ENCODE assay signal across 1 cellular context in genomic region chr17:58083491-58084316, GRCh38.
A peak's percentile ranks its signal among the peaks of the same experiment; 100 is the strongest.
TF ChIP-seq lines count a peak whose summit lies in the region.

No MANE protein-coding gene starts in this region.

TF ChIP-seq in K562, 482 proteins besides CTCF, POLR2A, EP300 and RAD21 (continued from another document and continues in another):
- TF ChIP-seq, protein P1, sequence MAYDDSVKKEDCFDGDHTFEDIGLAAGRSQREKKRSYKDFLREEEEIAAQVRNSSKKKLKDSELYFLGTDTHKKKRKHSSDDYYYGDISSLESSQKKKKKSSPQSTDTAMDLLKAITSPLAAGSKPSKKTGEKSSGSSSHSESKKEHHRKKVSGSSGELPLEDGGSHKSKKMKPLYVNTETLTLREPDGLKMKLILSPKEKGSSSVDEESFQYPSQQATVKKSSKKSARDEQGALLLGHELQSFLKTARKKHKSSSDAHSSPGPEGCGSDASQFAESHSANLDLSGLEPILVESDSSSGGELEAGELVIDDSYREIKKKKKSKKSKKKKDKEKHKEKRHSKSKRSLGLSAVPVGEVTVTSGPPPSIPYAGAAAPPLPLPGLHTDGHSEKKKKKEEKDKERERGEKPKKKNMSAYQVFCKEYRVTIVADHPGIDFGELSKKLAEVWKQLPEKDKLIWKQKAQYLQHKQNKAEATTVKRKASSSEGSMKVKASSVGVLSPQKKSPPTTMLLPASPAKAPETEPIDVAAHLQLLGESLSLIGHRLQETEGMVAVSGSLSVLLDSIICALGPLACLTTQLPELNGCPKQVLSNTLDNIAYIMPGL (CRISPR knock-in tag; IDR thresholded peaks at IDR 0.05) = peak; percentile 75; the same call in 1 of the 2 replicates
- TF ChIP-seq, protein P2, sequence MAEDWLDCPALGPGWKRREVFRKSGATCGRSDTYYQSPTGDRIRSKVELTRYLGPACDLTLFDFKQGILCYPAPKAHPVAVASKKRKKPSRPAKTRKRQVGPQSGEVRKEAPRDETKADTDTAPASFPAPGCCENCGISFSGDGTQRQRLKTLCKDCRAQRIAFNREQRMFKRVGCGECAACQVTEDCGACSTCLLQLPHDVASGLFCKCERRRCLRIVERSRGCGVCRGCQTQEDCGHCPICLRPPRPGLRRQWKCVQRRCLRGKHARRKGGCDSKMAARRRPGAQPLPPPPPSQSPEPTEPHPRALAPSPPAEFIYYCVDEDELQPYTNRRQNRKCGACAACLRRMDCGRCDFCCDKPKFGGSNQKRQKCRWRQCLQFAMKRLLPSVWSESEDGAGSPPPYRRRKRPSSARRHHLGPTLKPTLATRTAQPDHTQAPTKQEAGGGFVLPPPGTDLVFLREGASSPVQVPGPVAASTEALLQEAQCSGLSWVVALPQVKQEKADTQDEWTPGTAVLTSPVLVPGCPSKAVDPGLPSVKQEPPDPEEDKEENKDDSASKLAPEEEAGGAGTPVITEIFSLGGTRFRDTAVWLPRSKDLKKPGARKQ (CRISPR knock-in tag; IDR thresholded peaks at IDR 0.05) = no peak
- TF ChIP-seq ZNF347 (CRISPR knock-in tag; IDR thresholded peaks at IDR 0.05; ENCODE audit: low read depth) = no peak
- no peak for TF ChIP-seq YBX1 (IDR thresholded peaks at IDR 0.05)
- 0 out of 4 replicates have a peak, but pooled peaks of 1 of the 2 experiments have one; percentile 19 for TF ChIP-seq TEAD1 (CRISPR knock-in tag; IDR thresholded peaks at IDR 0.05)
- peak; percentile 76 for TF ChIP-seq PCBP1 (IDR thresholded peaks at IDR 0.05; ENCODE audit: low read depth, low read length, poor library complexity, severe bottlenecking)
- TF ChIP-seq CBX2 (IDR thresholded peaks at IDR 0.05; ENCODE audit: insufficient read depth, low read length, poor library complexity, severe bottlenecking) = no peak
- TF ChIP-seq CXXC5 (CRISPR knock-in tag; IDR thresholded peaks at IDR 0.05) = peak; percentile 71
- TF ChIP-seq C11orf30 (IDR thresholded peaks at IDR 0.05; ENCODE audit: low read depth) = no peak
- no peak for TF ChIP-seq JUN (IDR thresholded peaks at IDR 0.05; ENCODE audit: borderline replicate concordance, low read depth, low read length)
- 0 out of 2 replicates have a peak, but pooled peaks have one; percentile 70 for TF ChIP-seq JUN (CRISPR knock-in tag; IDR thresholded peaks at IDR 0.05; ENCODE audit: borderline replicate concordance)
- peak; percentile 58; the same call in 1 of the 2 replicates for TF ChIP-seq ZNF282 (CRISPR knock-in tag; IDR thresholded peaks at IDR 0.05)
- no peak for TF ChIP-seq DDX20 (tag; IDR thresholded peaks at IDR 0.05; ENCODE audit: low read depth)
- TF ChIP-seq PURB (CRISPR knock-in tag; IDR thresholded peaks at IDR 0.05; ENCODE audit: low read depth) = no peak
- 0 out of 2 replicates have a peak, but pooled peaks have one; percentile 38 for TF ChIP-seq L3MBTL2 (IDR thresholded peaks at IDR 0.05)
- no peak for TF ChIP-seq DIDO1 (tag; IDR thresholded peaks at IDR 0.05; ENCODE audit: low read depth)
- TF ChIP-seq SAP30 (IDR thresholded peaks at IDR 0.05; ENCODE audit: borderline replicate concordance, insufficient read depth, low read depth, low read length, poor library complexity, severe bottlenecking) = peak; percentile 58
- peak in 1 of 2 experiments; percentile 96; a peak in 3 of 4 replicates for TF ChIP-seq NONO (IDR thresholded peaks at IDR 0.05; ENCODE audit: low read depth in 2 of 2, low read length in 1 of 2)
- no peak for TF ChIP-seq ELF4 (CRISPR knock-in tag; IDR thresholded peaks at IDR 0.05)
- TF ChIP-seq MCM7 (IDR thresholded peaks at IDR 0.05) = no peak
- TF ChIP-seq, protein P3, sequence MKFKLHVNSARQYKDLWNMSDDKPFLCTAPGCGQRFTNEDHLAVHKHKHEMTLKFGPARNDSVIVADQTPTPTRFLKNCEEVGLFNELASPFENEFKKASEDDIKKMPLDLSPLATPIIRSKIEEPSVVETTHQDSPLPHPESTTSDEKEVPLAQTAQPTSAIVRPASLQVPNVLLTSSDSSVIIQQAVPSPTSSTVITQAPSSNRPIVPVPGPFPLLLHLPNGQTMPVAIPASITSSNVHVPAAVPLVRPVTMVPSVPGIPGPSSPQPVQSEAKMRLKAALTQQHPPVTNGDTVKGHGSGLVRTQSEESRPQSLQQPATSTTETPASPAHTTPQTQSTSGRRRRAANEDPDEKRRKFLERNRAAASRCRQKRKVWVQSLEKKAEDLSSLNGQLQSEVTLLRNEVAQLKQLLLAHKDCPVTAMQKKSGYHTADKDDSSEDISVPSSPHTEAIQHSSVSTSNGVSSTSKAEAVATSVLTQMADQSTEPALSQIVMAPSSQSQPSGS (CRISPR knock-in tag; IDR thresholded peaks at IDR 0.05) = no peak
- TF ChIP-seq RERE (CRISPR knock-in tag; IDR thresholded peaks at IDR 0.05; ENCODE audit: borderline replicate concordance) = no peak
- no peak for TF ChIP-seq ZNF668 (CRISPR knock-in tag; IDR thresholded peaks at IDR 0.05)
- no peak for TF ChIP-seq RUNX1 (IDR thresholded peaks at IDR 0.05; ENCODE audit: low read depth)
- peak; percentile 44 for TF ChIP-seq HNRNPLL (IDR thresholded peaks at IDR 0.05; ENCODE audit: low read depth, low read length, poor library complexity, severe bottlenecking)
- peak; percentile 86 for TF ChIP-seq ZNF263 (CRISPR knock-in tag; IDR thresholded peaks at IDR 0.05; ENCODE audit: borderline replicate concordance)
- TF ChIP-seq CHD1 (IDR thresholded peaks at IDR 0.05; ENCODE audit: low read length) = peak; percentile 89
- 0 out of 2 replicates have a peak, but pooled peaks have one; percentile 23 for TF ChIP-seq ZBTB12 (CRISPR knock-in tag; IDR thresholded peaks at IDR 0.05)
- TF ChIP-seq NFIC (IDR thresholded peaks at IDR 0.05) = peak; percentile 11; the same call in 1 of the 2 replicates
- peak; percentile 53 for TF ChIP-seq RB1 (IDR thresholded peaks at IDR 0.05; ENCODE audit: low read depth)
- no peak for TF ChIP-seq FOXM1 (IDR thresholded peaks at IDR 0.05; ENCODE audit: low read depth)
- TF ChIP-seq FOXM1 (CRISPR knock-in tag; IDR thresholded peaks at IDR 0.05; ENCODE audit: low read depth) = 0 out of 2 replicates have a peak, but pooled peaks have one; percentile 64
- TF ChIP-seq ZNF24 (IDR thresholded peaks at IDR 0.05) = no peak
- no peak for TF ChIP-seq SMAD2 (IDR thresholded peaks at IDR 0.05; ENCODE audit: low read depth, low read length)
- no peak for TF ChIP-seq ZNF174 (CRISPR knock-in tag; IDR thresholded peaks at IDR 0.05)
- TF ChIP-seq, protein P4, sequence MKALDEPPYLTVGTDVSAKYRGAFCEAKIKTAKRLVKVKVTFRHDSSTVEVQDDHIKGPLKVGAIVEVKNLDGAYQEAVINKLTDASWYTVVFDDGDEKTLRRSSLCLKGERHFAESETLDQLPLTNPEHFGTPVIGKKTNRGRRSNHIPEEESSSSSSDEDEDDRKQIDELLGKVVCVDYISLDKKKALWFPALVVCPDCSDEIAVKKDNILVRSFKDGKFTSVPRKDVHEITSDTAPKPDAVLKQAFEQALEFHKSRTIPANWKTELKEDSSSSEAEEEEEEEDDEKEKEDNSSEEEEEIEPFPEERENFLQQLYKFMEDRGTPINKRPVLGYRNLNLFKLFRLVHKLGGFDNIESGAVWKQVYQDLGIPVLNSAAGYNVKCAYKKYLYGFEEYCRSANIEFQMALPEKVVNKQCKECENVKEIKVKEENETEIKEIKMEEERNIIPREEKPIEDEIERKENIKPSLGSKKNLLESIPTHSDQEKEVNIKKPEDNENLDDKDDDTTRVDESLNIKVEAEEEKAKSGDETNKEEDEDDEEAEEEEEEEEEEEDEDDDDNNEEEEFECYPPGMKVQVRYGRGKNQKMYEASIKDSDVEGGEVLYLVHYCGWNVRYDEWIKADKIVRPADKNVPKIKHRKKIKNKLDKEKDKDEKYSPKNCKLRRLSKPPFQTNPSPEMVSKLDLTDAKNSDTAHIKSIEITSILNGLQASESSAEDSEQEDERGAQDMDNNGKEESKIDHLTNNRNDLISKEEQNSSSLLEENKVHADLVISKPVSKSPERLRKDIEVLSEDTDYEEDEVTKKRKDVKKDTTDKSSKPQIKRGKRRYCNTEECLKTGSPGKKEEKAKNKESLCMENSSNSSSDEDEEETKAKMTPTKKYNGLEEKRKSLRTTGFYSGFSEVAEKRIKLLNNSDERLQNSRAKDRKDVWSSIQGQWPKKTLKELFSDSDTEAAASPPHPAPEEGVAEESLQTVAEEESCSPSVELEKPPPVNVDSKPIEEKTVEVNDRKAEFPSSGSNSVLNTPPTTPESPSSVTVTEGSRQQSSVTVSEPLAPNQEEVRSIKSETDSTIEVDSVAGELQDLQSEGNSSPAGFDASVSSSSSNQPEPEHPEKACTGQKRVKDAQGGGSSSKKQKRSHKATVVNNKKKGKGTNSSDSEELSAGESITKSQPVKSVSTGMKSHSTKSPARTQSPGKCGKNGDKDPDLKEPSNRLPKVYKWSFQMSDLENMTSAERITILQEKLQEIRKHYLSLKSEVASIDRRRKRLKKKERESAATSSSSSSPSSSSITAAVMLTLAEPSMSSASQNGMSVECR (CRISPR knock-in tag; IDR thresholded peaks at IDR 0.05) = peak; percentile 94
- TF ChIP-seq THAP7 (CRISPR knock-in tag; IDR thresholded peaks at IDR 0.05) = no peak
- peak in 1 of 2 experiments; percentile 86; a peak in 3 of 4 replicates for TF ChIP-seq MAZ (CRISPR knock-in tag; conservative IDR thresholded peaks at IDR 0.05 in 1 of 2, IDR thresholded peaks at IDR 0.05 in 1 of 2)
- no peak for TF ChIP-seq ATF1 (CRISPR knock-in tag; IDR thresholded peaks at IDR 0.05)
- TF ChIP-seq ATF1 (tag; IDR thresholded peaks at IDR 0.05) = peak; percentile 75
- 0 out of 2 replicates have a peak, but pooled peaks have one; percentile 27 for TF ChIP-seq ATF7 (IDR thresholded peaks at IDR 0.05)
- no peak for TF ChIP-seq ASH1L (IDR thresholded peaks at IDR 0.05; ENCODE audit: borderline replicate concordance, low read depth, partially characterized antibody)
- peak; percentile 28; the same call in 1 of the 2 replicates for TF ChIP-seq ZBTB17 (CRISPR knock-in tag; IDR thresholded peaks at IDR 0.05)
- TF ChIP-seq RBM14 (IDR thresholded peaks at IDR 0.05; ENCODE audit: borderline replicate concordance, insufficient read depth, low read depth, low read length) = 0 out of 2 replicates have a peak, but pooled peaks have one; percentile 30
- peak; percentile 69 for TF ChIP-seq CTBP1 (IDR thresholded peaks at IDR 0.05; ENCODE audit: borderline replicate concordance)
- TF ChIP-seq XRCC5 (IDR thresholded peaks at IDR 0.05; ENCODE audit: low read depth, low read length) = no peak; the same call in 1 of the 2 replicates
- no peak for TF ChIP-seq MEIS2 (IDR thresholded peaks at IDR 0.05; ENCODE audit: partially characterized antibody)
- no peak for TF ChIP-seq KLF6 (CRISPR knock-in tag; IDR thresholded peaks at IDR 0.05; ENCODE audit: borderline replicate concordance)
- TF ChIP-seq SUPT5H (IDR thresholded peaks at IDR 0.05) = no peak
- no peak for TF ChIP-seq MITF (IDR thresholded peaks at IDR 0.05)
- TF ChIP-seq SP1 (CRISPR knock-in tag; IDR thresholded peaks at IDR 0.05) = no peak
